In the genomic region with DNA sequence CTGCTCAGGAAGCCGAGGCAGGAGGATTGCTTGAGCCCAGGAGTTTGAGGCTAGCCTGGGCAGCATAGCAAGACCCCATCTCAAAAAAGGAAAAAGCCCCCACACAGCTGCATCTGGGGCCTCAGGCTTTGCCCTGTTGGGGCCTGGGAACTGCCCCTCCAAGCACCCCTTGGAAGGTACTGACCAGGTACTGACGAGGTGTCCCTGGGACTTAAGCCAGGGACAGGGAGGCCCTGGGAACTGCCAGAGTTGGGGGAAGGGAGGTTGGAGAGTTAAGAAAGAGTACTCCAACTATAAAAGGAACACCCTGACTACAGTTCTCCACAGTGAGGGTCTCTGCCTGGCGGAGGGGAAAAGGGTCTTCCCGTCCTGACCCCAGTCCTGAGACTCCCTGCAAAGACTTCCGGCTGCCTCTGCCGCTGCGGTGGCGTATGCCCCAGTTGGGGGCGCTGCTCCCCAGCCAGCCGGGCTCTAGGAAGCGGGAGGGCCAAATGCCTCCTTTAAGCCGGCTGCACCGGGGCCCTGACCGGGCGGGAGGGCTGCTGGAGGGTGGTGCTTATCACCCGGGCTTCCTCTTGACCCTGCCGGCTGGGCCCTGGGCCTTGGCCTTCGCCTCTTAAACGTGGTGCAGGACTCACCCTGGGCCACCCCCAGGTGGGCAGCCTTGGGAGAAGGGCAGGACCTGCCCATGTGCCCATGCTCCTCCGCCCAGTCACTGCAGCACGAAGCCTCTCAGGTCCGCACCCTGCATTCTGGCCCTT, we compare ENCODE assay signal across 8 cellular contexts. TPM values are rescaled to one million over a fixed set of nuclear protein-coding genes. Genes with fewer than 3 reads are reported as not detected.
DNase-seq lines count a peak whose midpoint lies in the region; ATAC-seq lines count a peak whose summit lies in the region.

No MANE protein-coding gene starts in this region.

- H3K4ac ChIP-seq in trophoblast cell (ENCODE audit: low read depth, low read length) = no peak overlapping the region

- no CpG with 5 or more reads among the region's 22 CpGs for WGBS in trophoblast cell (ENCODE audit: extremely low coverage, insufficient coverage, insufficient read length)

- H3K14ac ChIP-seq in trophoblast cell (ENCODE audit: low read length) = no peak overlapping the region

- H3K9me3 ChIP-seq in trophoblast cell (ENCODE audit: insufficient read depth, low read depth, low read length) = no peaks in the 10 kb centered on the region

- H2BK120ac ChIP-seq in trophoblast cell (ENCODE audit: insufficient read depth, low read length, poor library complexity) = no peak overlapping the region

- H3K79me2 ChIP-seq in trophoblast cell (ENCODE audit: control insufficient read depth, insufficient read depth, low read length, poor library complexity) = no peaks in the 10 kb centered on the region

- peak overlapping the region; percentile 31 for H4K12ac ChIP-seq in trophoblast cell (ENCODE audit: low read depth, low read length)

- no peak overlapping the region for H3K4me3 ChIP-seq in trophoblast cell (ENCODE audit: low read depth, low read length)

- no peak overlapping the region for H3K27ac ChIP-seq in trophoblast cell (ENCODE audit: low read depth, low read length)

- peaks cover 0 to 2% of the 10 kb centered on the region in 2 experiments for H3K36me3 ChIP-seq in trophoblast cell (ENCODE audit: control insufficient read depth in 1 of 2, insufficient read depth in 2 of 2, low read length in 2 of 2)

- H2AK5ac ChIP-seq in trophoblast cell (ENCODE audit: low read length) = no peak overlapping the region

- H3K4me1 ChIP-seq in trophoblast cell (ENCODE audit: control insufficient read depth in 1 of 2, insufficient read depth in 2 of 2, low read length in 2 of 2) = no peaks in the 10 kb centered on the region

- DNase-seq in NCI-H748 (lab: John Stamatoyannopoulos, UW; ENCODE audit: unreplicated experiment) (peak; percentile 39), NCI-H748 treated with DMSO at 0.1 percent for 48 hours (lab: John Stamatoyannopoulos, UW) (no peak), NCI-H510A (lab: John Stamatoyannopoulos, UW) (peak; percentile 9), foreskin melanocyte (peak; percentile 23), trophoblast cell (peak in 1 of 2 donors; percentile 25), NCI-H2171 (lab: John Stamatoyannopoulos, UW) (no peak)
- peak; percentile 86 for DNase-seq in activated CD8-positive, alpha-beta memory T cell treated with anti-CD3 and anti-CD28 coated beads, Interleukin-2, amount 50 U/mL, for 48 hours

- H2AFZ ChIP-seq in trophoblast cell (ENCODE audit: insufficient read depth, low read length, poor library complexity) = no peak overlapping the region

- peak overlapping the region; percentile 24 for H4K8ac ChIP-seq in trophoblast cell (ENCODE audit: low read depth, low read length)

- no peak overlapping the region for H2BK5ac ChIP-seq in trophoblast cell (ENCODE audit: low read depth, low read length, poor library complexity)

- no peaks in the 10 kb centered on the region for H3K27me3 ChIP-seq in trophoblast cell (ENCODE audit: insufficient read depth, low read length)

- no peak overlapping the region for H4K91ac ChIP-seq in trophoblast cell (ENCODE audit: low read depth, low read length)

- H3K23ac ChIP-seq in trophoblast cell (ENCODE audit: low read length) = no peak overlapping the region

- H3K79me1 ChIP-seq in trophoblast cell (ENCODE audit: low read length) = no peaks in the 10 kb centered on the region

- H3K4me2 ChIP-seq in trophoblast cell (ENCODE audit: low read length) = peak overlapping the region; percentile 19

- no peak for ATAC-seq in GM18517 (IDR thresholded peaks at IDR 0.05; ENCODE audit: unreplicated experiment)

- no peak overlapping the region for H2BK12ac ChIP-seq in trophoblast cell (ENCODE audit: low read length)

- H3K18ac ChIP-seq in trophoblast cell (ENCODE audit: low read length) = no peak overlapping the region

- no peak overlapping the region for H3K9ac ChIP-seq in trophoblast cell (ENCODE audit: low read length)

RNA-seq across cellular contexts. Expression of a gene that starts 12.8 kb away (rescaled TPM):
- polyA plus RNA-seq in trophoblast cell (2013) = 3.3 and 4.0 TPM in 2 replicates

RNA-seq across cellular contexts. Expression of a gene that starts 25.2 kb away (rescaled TPM):
- polyA plus RNA-seq in trophoblast cell (2013) = not detected in 2 replicates

RNA-seq across cellular contexts. Expression of a gene that starts 32.2 kb away (rescaled TPM):
- polyA plus RNA-seq in trophoblast cell (2013) = 0.06 TPM in 1 of 2 replicates, not detected in the other

RNA-seq across cellular contexts. Expression of a gene that starts 32.9 kb away (rescaled TPM):
- polyA plus RNA-seq in trophoblast cell (2013) = 14.7 and 15.5 TPM in 2 replicates

RNA-seq across cellular contexts. Expression of a gene that starts 38.0 kb away (rescaled TPM):
- polyA plus RNA-seq in trophoblast cell (2013) = 152 and 161 TPM in 2 replicates

Comparison
In these comparisons a context has a peak if more than half of its experiments do, and no peak if none do; other contexts are left out.
1. DNase-seq: peak in NCI-H748 (single experiment), NCI-H510A (single experiment), activated CD8-positive, alpha-beta memory T cell treated with anti-CD3 and anti-CD28 coated beads, Interleukin-2, amount 50 U/mL, for 48 hours (single experiment) and foreskin melanocyte (single experiment); none in NCI-H748 treated with DMSO at 0.1 percent for 48 hours (single experiment) and NCI-H2171 (single experiment).